In the genomic region with DNA sequence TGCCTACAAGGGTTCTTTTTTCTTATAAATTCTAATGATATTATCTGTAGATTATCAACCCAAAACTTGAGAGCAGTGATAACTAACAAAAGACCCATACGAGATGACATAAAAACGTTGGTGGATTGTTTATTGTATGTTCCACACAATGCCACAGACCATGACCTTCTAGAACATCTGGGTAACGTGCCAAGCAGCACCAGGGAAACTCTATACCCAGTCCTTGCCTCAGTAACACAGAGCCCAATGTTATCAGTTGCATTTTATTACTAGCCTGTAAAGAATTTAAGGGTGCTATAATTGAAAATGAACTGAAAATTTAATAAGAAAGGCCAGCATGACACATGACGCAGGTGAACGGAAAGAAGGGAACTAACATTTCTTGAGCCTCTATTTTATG, we compare ENCODE assay signal across 19 cellular contexts.
"Had no signal": no experiment of that assay in that cellular context is flagged by ENCODE, and none has a peak within 500 bp of the region (broad histone marks: within the 10 kb centered on the region; RNA-seq: fewer than 3 reads in every experiment).

No MANE protein-coding gene starts in this region.

- H3K9me3 ChIP-seq: body of pancreas, suprapubic skin, tibial nerve had no signal

- DNase-seq: activated CD4-positive, alpha-beta memory T cell treated with anti-CD3 and anti-CD28 coated beads, Interleukin-2, amount 10 ng/mL, durations not matched to agents 7 days and 5 days; activated CD4-positive, alpha-beta T cell treated with anti-CD3 and anti-CD28 coated beads, Interleukin-2, amount 10 ng/mL, durations not matched to agents 24 days and 14 days; activated effector memory CD4-positive, alpha-beta T cell treated with anti-CD3 and anti-CD28 coated beads, Interleukin-2, amount 50 U/mL, for 16 hours; activated naive CD4-positive, alpha-beta T cell treated with anti-CD3 and anti-CD28 coated beads, Interleukin-2, amount 50 U/mL, for 16 hours; activated naive CD8-positive, alpha-beta T cell treated with anti-CD3 and anti-CD28 coated beads, Interleukin-2, amount 50 U/mL, for 24 hours; body of pancreas; cortex of kidney; endodermal cell; heart right ventricle; islet precursor cell; left cardiac atrium; naive B cell; stimulated activated CD4-positive, alpha-beta T cell treated with anti-CD3 and anti-CD28 coated beads, Interleukin-12 subunit alpha, Interleukin-12 subunit beta, amount 100 ng/mL, for 4 hours had no signal

- H3K36me3 ChIP-seq: cardiac muscle cell, heart right ventricle, right atrium auricular region, suprapubic skin, tibial nerve had no signal

- H3K27me3 ChIP-seq: body of pancreas, cardiac muscle cell, heart right ventricle, right atrium auricular region, suprapubic skin, tibial nerve had no signal

- H3K4me3 ChIP-seq: body of pancreas, cardiac muscle cell, heart right ventricle, right atrium auricular region, suprapubic skin, tibial nerve had no signal

- H3K27ac ChIP-seq: body of pancreas, cardiac muscle cell, heart right ventricle, right atrium auricular region, suprapubic skin, tibial nerve, VCaP had no signal

- ATAC-seq: activated CD4-positive, CD25-positive, alpha-beta regulatory T cell treated with anti-CD3 and anti-CD28 coated beads, Interleukin-2, amount 50 U/mL, for 24 hours; activated naive CD8-positive, alpha-beta T cell treated with anti-CD3 and anti-CD28 coated beads, Interleukin-2, amount 50 U/mL, for 24 hours; body of pancreas; heart right ventricle; left cardiac atrium had no signal
